In the genomic region with DNA sequence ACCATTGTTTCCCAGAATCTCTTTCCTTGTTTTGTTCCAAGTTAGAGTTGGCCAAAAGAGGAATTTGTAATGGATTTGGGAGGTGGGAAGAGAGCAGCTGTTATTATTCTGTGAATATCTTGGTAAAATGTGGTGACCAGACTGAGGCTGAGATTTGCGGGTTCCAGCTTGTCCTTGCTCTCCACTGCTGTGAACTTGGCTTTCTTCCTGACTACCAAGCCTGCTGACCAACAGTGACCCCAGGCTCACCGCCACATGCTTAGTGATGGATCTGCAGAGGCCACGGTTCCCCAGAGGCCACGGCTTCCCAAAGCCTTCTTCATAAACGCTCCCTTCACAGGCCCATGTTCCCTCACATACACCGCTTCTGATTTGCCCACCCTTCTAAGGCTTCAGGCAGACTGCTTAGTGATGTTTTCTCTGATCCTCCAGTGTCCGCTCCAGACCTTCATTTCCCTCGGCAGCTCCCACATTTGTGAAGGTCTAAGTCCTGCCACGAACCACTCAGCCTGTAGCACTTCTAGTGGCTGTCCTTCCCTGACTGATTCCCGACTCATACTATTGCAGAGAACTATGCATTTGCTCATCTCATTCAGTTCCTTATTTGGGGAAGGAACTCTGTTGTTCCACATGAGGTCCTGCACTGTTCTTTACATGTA, we compare ENCODE assay signal across 22 cellular contexts.
"Had no signal": no experiment of that assay in that cellular context is flagged by ENCODE, and none has a peak within 500 bp of the region (broad histone marks: within the 10 kb centered on the region; RNA-seq: fewer than 3 reads in every experiment).

No MANE protein-coding gene starts in this region.

- H3K4me1 Mint-ChIP-seq: activated CD4-positive, alpha-beta memory T cell treated with anti-CD3 and anti-CD28 coated beads, Interleukin-2, amount 10 ng/mL, durations not matched to agents 7 days and 5 days; activated CD4-positive, alpha-beta T cell treated with anti-CD3 and anti-CD28 coated beads for 36 hours; activated CD8-positive, alpha-beta memory T cell treated with anti-CD3 and anti-CD28 coated beads, Interleukin-2, amount 10 ng/mL, durations not matched to agents 7 days and 5 days; activated naive CD8-positive, alpha-beta T cell treated with anti-CD3 and anti-CD28 coated beads for 36 hours; central memory CD8-positive, alpha-beta T cell; immature natural killer cell; naive thymus-derived CD4-positive, alpha-beta T cell; T-cell had no signal

- H3K36me3 ChIP-seq: colonic mucosa, gastroesophageal sphincter, neutrophil, pancreas, transverse colon had no signal

- H3K9me3 ChIP-seq: body of pancreas, colonic mucosa, gastroesophageal sphincter, neutrophil, pancreas, transverse colon had no signal

- H3K27ac ChIP-seq: body of pancreas, colonic mucosa, neutrophil, pancreas, transverse colon had no signal

- H3K4me3 ChIP-seq: body of pancreas, colonic mucosa, gastroesophageal sphincter, pancreas, transverse colon had no signal

- H3K4me3 Mint-ChIP-seq: activated CD4-positive, alpha-beta memory T cell treated with anti-CD3 and anti-CD28 coated beads, Interleukin-2, amount 10 ng/mL, durations not matched to agents 7 days and 5 days; activated CD4-positive, alpha-beta T cell treated with anti-CD3 and anti-CD28 coated beads for 36 hours; activated CD8-positive, alpha-beta memory T cell treated with anti-CD3 and anti-CD28 coated beads, Interleukin-2, amount 10 ng/mL, durations not matched to agents 7 days and 5 days; activated naive CD8-positive, alpha-beta T cell treated with anti-CD3 and anti-CD28 coated beads for 36 hours; central memory CD8-positive, alpha-beta T cell; immature natural killer cell; naive thymus-derived CD4-positive, alpha-beta T cell; T-cell; WTC11 had no signal

- DNase-seq: activated CD4-positive, alpha-beta memory T cell treated with anti-CD3 and anti-CD28 coated beads, Interleukin-2, amount 10 ng/mL, durations not matched to agents 7 days and 5 days; activated CD4-positive, alpha-beta T cell treated with anti-CD3 and anti-CD28 coated beads for 36 hours; activated CD8-positive, alpha-beta memory T cell treated with anti-CD3 and anti-CD28 coated beads, Interleukin-2, amount 10 ng/mL, durations not matched to agents 7 days and 5 days; activated naive CD4-positive, alpha-beta T cell; activated naive CD8-positive, alpha-beta T cell treated with anti-CD3 and anti-CD28 coated beads for 36 hours; amniotic stem cell; colonic mucosa; immature natural killer cell; kidney glomerular epithelial cell; mesendoderm; naive thymus-derived CD4-positive, alpha-beta T cell; pancreas; stimulated activated naive CD4-positive, alpha-beta T cell treated with Interleukin-2 at 50 U/mL for 16 hours; substantia nigra; T-cell; transverse colon had no signal

- H3K36me3 Mint-ChIP-seq: activated CD8-positive, alpha-beta memory T cell treated with anti-CD3 and anti-CD28 coated beads, Interleukin-2, amount 10 ng/mL, durations not matched to agents 7 days and 5 days; activated naive CD8-positive, alpha-beta T cell treated with anti-CD3 and anti-CD28 coated beads for 36 hours; immature natural killer cell; naive thymus-derived CD4-positive, alpha-beta T cell; T-cell; WTC11 had no signal

- H3K4me1 ChIP-seq: body of pancreas, colonic mucosa, gastroesophageal sphincter, pancreas, transverse colon had no signal

- H3K9me3 Mint-ChIP-seq: activated CD4-positive, alpha-beta memory T cell treated with anti-CD3 and anti-CD28 coated beads, Interleukin-2, amount 10 ng/mL, durations not matched to agents 7 days and 5 days; activated naive CD8-positive, alpha-beta T cell treated with anti-CD3 and anti-CD28 coated beads for 36 hours; central memory CD8-positive, alpha-beta T cell; immature natural killer cell; naive thymus-derived CD4-positive, alpha-beta T cell; T-cell had no signal

- ATAC-seq: activated CD4-positive, alpha-beta T cell treated with anti-CD3 and anti-CD28 coated beads for 36 hours; activated CD8-positive, alpha-beta memory T cell treated with anti-CD3 and anti-CD28 coated beads, Interleukin-2, amount 10 ng/mL, durations not matched to agents 7 days and 5 days; body of pancreas; gastroesophageal sphincter; naive thymus-derived CD4-positive, alpha-beta T cell; pancreas; SK-N-SH treated with all-trans-retinoic acid at 6 μM for 48 hours; T-cell; WTC11 had no signal

- H3K27ac Mint-ChIP-seq: activated CD4-positive, alpha-beta memory T cell treated with anti-CD3 and anti-CD28 coated beads, Interleukin-2, amount 10 ng/mL, durations not matched to agents 7 days and 5 days; activated CD4-positive, alpha-beta T cell treated with anti-CD3 and anti-CD28 coated beads for 36 hours; activated CD8-positive, alpha-beta memory T cell treated with anti-CD3 and anti-CD28 coated beads, Interleukin-2, amount 10 ng/mL, durations not matched to agents 7 days and 5 days; activated naive CD8-positive, alpha-beta T cell treated with anti-CD3 and anti-CD28 coated beads for 36 hours; immature natural killer cell; naive thymus-derived CD4-positive, alpha-beta T cell; T-cell; WTC11 had no signal

- H3K27me3 ChIP-seq: body of pancreas, colonic mucosa, gastroesophageal sphincter, pancreas, transverse colon had no signal
